13 cellular contexts compared by ENCODE assay signal in genomic region chr7:77693830-77694583, GRCh38. TPM values are rescaled to one million over a fixed set of nuclear protein-coding genes. Genes with fewer than 3 reads are reported as not detected.
DNase-seq lines count a peak whose midpoint lies in the region; ATAC-seq and TF ChIP-seq lines count a peak whose summit lies in the region.
"Had no signal": no experiment of that assay in that cellular context is flagged by ENCODE, and none has a peak within 500 bp of the region (broad histone marks: within the 10 kb centered on the region; RNA-seq: fewer than 3 reads in every experiment).

No MANE protein-coding gene starts in this region.

- H3K27me3 Mint-ChIP-seq in T-helper 2 cell treated with Interferon-gamma antibody and Interleukin-4, amounts not matched to agents 5 μg/mL and 100 μg/mL, for 36 hours (ENCODE audit: low read depth) = no peaks in the 10 kb centered on the region

- H3K27ac ChIP-seq in psoas muscle = no peak overlapping the region

- DNase-seq in T-helper 2 cell treated with Interferon-gamma antibody and Interleukin-4, amounts not matched to agents 5 μg/mL and 100 μg/mL, for 36 hours (ENCODE audit: low spot score) = no peak
- DNase-seq in T-helper 2 cell (no peak), OCI-M1 (lab: John Stamatoyannopoulos, UW) (peak; percentile 52), epithelial cell of proximal tubule (ENCODE audit: low read depth) (no peak), psoas muscle (no peak), kidney glomerular epithelial cell (lab: John Stamatoyannopoulos, UW) (no peak), NCI-H1930 (lab: John Stamatoyannopoulos, UW) (no peak)
- DNase-seq: ACHN; activated CD8-positive, alpha-beta memory T cell treated with anti-CD3 and anti-CD28 coated beads, Interleukin-2, amount 50 U/mL, for 48 hours; effector memory CD4-positive, alpha-beta T cell; NCI-H1417 had no signal

- peak overlapping the region; percentile 30 for H3K4me3 Mint-ChIP-seq in T-helper 2 cell treated with Interferon-gamma antibody and Interleukin-4, amounts not matched to agents 5 μg/mL and 100 μg/mL, for 36 hours

- H3K4me1 Mint-ChIP-seq in T-helper 2 cell treated with Interferon-gamma antibody and Interleukin-4, amounts not matched to agents 5 μg/mL and 100 μg/mL, for 36 hours (ENCODE audit: low read depth) = peaks cover 29% of the 10 kb centered on the region

- peaks cover 0 to 4% of the 10 kb centered on the region in 2 donors for H3K36me3 ChIP-seq in psoas muscle (ENCODE audit: insufficient read depth in 1 of 2, low read depth in 1 of 2)

- intact Hi-C loops in psoas muscle (cut with DNase I) = no loop called here

- H3K27ac Mint-ChIP-seq in T-helper 2 cell treated with Interferon-gamma antibody and Interleukin-4, amounts not matched to agents 5 μg/mL and 100 μg/mL, for 36 hours = no peak overlapping the region

- H3K4me3 ChIP-seq in epithelial cell of proximal tubule (ENCODE audit: low read depth, low read length) = peak overlapping the region; percentile 21
- peak overlapping the region; percentile 76 for H3K4me3 ChIP-seq in psoas muscle

- peaks cover 24% of the 10 kb centered on the region for H3K4me1 ChIP-seq in psoas muscle

- H3K36me3 Mint-ChIP-seq in T-helper 2 cell treated with Interferon-gamma antibody and Interleukin-4, amounts not matched to agents 5 μg/mL and 100 μg/mL, for 36 hours (ENCODE audit: low read depth) = peaks cover 10% of the 10 kb centered on the region

- WGBS in psoas muscle, 3 donors = 85 to 90% (median 90%) methylated on average over 14 of the region's 14 CpGs

- H3K9me3 Mint-ChIP-seq in T-helper 2 cell treated with Interferon-gamma antibody and Interleukin-4, amounts not matched to agents 5 μg/mL and 100 μg/mL, for 36 hours = no peaks in the 10 kb centered on the region

- no peaks in the 10 kb centered on the region for H3K27me3 ChIP-seq in psoas muscle (ENCODE audit: insufficient read depth in 3 of 3, low read length in 2 of 3)

- H3K9me3 ChIP-seq in psoas muscle = no peaks in the 10 kb centered on the region

- TF ChIP-seq CTCF in epithelial cell of proximal tubule (conservative IDR thresholded peaks at IDR 0.05; ENCODE audit: low read depth, low read length) = no peak
- no peak for TF ChIP-seq CTCF in psoas muscle (IDR thresholded peaks at IDR 0.05)

- no peak for ATAC-seq in psoas muscle
- no peak for ATAC-seq in HG03097 (IDR thresholded peaks at IDR 0.05; ENCODE audit: low FRiP score, unreplicated experiment)
- ATAC-seq: Right ventricle myocardium inferior had no signal

RNA-seq across cellular contexts. Expression of gene RSBN1L, which starts 2.3 kb away (rescaled TPM):
- total RNA-seq in epithelial cell of proximal tubule (7.6 and 13.0 TPM in 2 replicates), psoas muscle (10 to 100 TPM in 1 of 4 donors, 1 to 10 TPM in 3; 7.5 to 10.1 (median 8.6) TPM)
- 1 to 10 TPM; 2.0 to 7.8 (median 4.6) TPM for polyA plus RNA-seq in psoas muscle
